7 cellular contexts compared by ENCODE assay signal in genomic region chr4:62644372-62644771, GRCh38.
DNase-seq lines count a peak whose midpoint lies in the region; TF ChIP-seq lines count a peak whose summit lies in the region.

No MANE protein-coding gene starts in this region.

- POLR2A ChIA-PET in CD8-positive, alpha-beta memory T cell (lab: Charles Lee), result no interaction called here

- no peaks in the 10 kb centered on the region for H3K36me3 Mint-ChIP-seq in chondrocyte (ENCODE audit: low read depth)
- no peaks in the 10 kb centered on the region for H3K36me3 Mint-ChIP-seq in CD8-positive, alpha-beta memory T cell
- no peaks in the 10 kb centered on the region for H3K36me3 Mint-ChIP-seq in activated T-cell treated with anti-CD3 and anti-CD28 coated beads, Interleukin-2, amount 50 U/mL, for 24 hours (ENCODE audit: low read depth)

- H3K36me3 ChIP-seq in CD8-positive, alpha-beta memory T cell (ENCODE audit: insufficient read depth, low read length), result no peaks in the 10 kb centered on the region

- CTCF ChIA-PET in CD8-positive, alpha-beta memory T cell (lab: Charles Lee), result no interaction called here

- no peaks in the 10 kb centered on the region for H3K4me1 ChIP-seq in CD8-positive, alpha-beta memory T cell (ENCODE audit: insufficient read depth, low read length)

- no peak overlapping the region for H3K4me3 Mint-ChIP-seq in chondrocyte (ENCODE audit: unreplicated experiment)
- H3K4me3 Mint-ChIP-seq in CD8-positive, alpha-beta memory T cell, result no peak overlapping the region
- no peak overlapping the region for H3K4me3 Mint-ChIP-seq in activated T-cell treated with anti-CD3 and anti-CD28 coated beads, Interleukin-2, amount 50 U/mL, for 24 hours

- H3K9me3 Mint-ChIP-seq in chondrocyte (ENCODE audit: low read depth), result no peaks in the 10 kb centered on the region
- H3K9me3 Mint-ChIP-seq in CD8-positive, alpha-beta memory T cell, result peaks cover 4 to 35% (median 7%) of the 10 kb centered on the region in 5 donors
- H3K9me3 Mint-ChIP-seq in activated T-cell treated with anti-CD3 and anti-CD28 coated beads, Interleukin-2, amount 50 U/mL, for 24 hours, result peaks cover 21% of the 10 kb centered on the region

- H3K27me3 Mint-ChIP-seq in chondrocyte (ENCODE audit: low read depth), result no peaks in the 10 kb centered on the region
- no peaks in the 10 kb centered on the region for H3K27me3 Mint-ChIP-seq in CD8-positive, alpha-beta memory T cell
- no peaks in the 10 kb centered on the region for H3K27me3 Mint-ChIP-seq in activated T-cell treated with anti-CD3 and anti-CD28 coated beads, Interleukin-2, amount 50 U/mL, for 24 hours

- no peaks in the 10 kb centered on the region for H3K27me3 ChIP-seq in CD8-positive, alpha-beta memory T cell (ENCODE audit: insufficient read depth, low read length, poor library complexity, severe bottlenecking)

- H3K9me3 ChIP-seq in CD8-positive, alpha-beta memory T cell (ENCODE audit: low read length), result no peaks in the 10 kb centered on the region

- TF ChIP-seq CTCF in chondrocyte (IDR thresholded peaks at IDR 0.05) (peak; percentile 53), retinal pigment epithelial cell (conservative IDR thresholded peaks at IDR 0.05; ENCODE audit: low read depth, low read length) (peak; percentile 13)

- DNase-seq in HK-2 (ENCODE audit: unreplicated experiment) (peak; percentile 14), NCI-H748 (lab: John Stamatoyannopoulos, UW; ENCODE audit: unreplicated experiment) (peak; percentile 54), chondrocyte (ENCODE audit: low spot score) (no peak), retinal pigment epithelial cell (ENCODE audit: low read depth) (no peak), amniotic stem cell (lab: John Stamatoyannopoulos, UW) (no peak)
- DNase-seq in CD8-positive, alpha-beta memory T cell, result no peak
- no peak for DNase-seq in activated T-cell treated with anti-CD3 and anti-CD28 coated beads, Interleukin-2, amount 50 U/mL, for 24 hours

- H3K27ac ChIP-seq in CD8-positive, alpha-beta memory T cell (ENCODE audit: low read depth, low read length), result no peak overlapping the region

- H3K4me1 Mint-ChIP-seq in chondrocyte (ENCODE audit: low read depth), result peaks cover 5% of the 10 kb centered on the region
- no peaks in the 10 kb centered on the region for H3K4me1 Mint-ChIP-seq in CD8-positive, alpha-beta memory T cell
- H3K4me1 Mint-ChIP-seq in activated T-cell treated with anti-CD3 and anti-CD28 coated beads, Interleukin-2, amount 50 U/mL, for 24 hours (ENCODE audit: low read depth), result no peaks in the 10 kb centered on the region

- no peak overlapping the region for H3K4me3 ChIP-seq in retinal pigment epithelial cell (ENCODE audit: low read length)
- H3K4me3 ChIP-seq in CD8-positive, alpha-beta memory T cell (ENCODE audit: low read length), result no peak overlapping the region

- no peak overlapping the region for H3K27ac Mint-ChIP-seq in chondrocyte (ENCODE audit: unreplicated experiment)
- no peak overlapping the region for H3K27ac Mint-ChIP-seq in CD8-positive, alpha-beta memory T cell
- H3K27ac Mint-ChIP-seq in activated T-cell treated with anti-CD3 and anti-CD28 coated beads, Interleukin-2, amount 50 U/mL, for 24 hours, result no peak overlapping the region

Comparison
In these comparisons a context has a peak if more than half of its experiments do, and no peak if none do; other contexts are left out.
1. DNase-seq: peak in HK-2 (single experiment) and NCI-H748 (single experiment); none in chondrocyte (single experiment), retinal pigment epithelial cell (single experiment), amniotic stem cell (single experiment), CD8-positive, alpha-beta memory T cell (0 of 5) and activated T-cell treated with anti-CD3 and anti-CD28 coated beads, Interleukin-2, amount 50 U/mL, for 24 hours (single experiment).